ENCODE assay signal across 8 cellular contexts in genomic region chr11:11978792-11979486, GRCh38. TPM values are rescaled to one million over a fixed set of nuclear protein-coding genes. Genes with fewer than 3 reads are reported as not detected.
A peak's percentile ranks its signal among the peaks of the same experiment; 100 is the strongest.
DNase-seq lines count a peak whose midpoint lies in the region; ATAC-seq and TF ChIP-seq lines count a peak whose summit lies in the region.

No MANE protein-coding gene starts in this region.

- peaks cover 6% of the 10 kb centered on the region for H3K4me1 Mint-ChIP-seq in activated CD4-positive, alpha-beta T cell treated with anti-CD3 and anti-CD28 coated beads for 36 hours
- H3K4me1 Mint-ChIP-seq in naive thymus-derived CD4-positive, alpha-beta T cell: peaks cover 4 to 7% (median 5%) of the 10 kb centered on the region in 7 donors

- no peak for TF ChIP-seq CTCF in breast epithelium (IDR thresholded peaks at IDR 0.05)
- no peak for TF ChIP-seq CTCF in left lung (IDR thresholded peaks at IDR 0.05)
- no peak for TF ChIP-seq CTCF in thoracic aorta (IDR thresholded peaks at IDR 0.05)

- H3K27ac ChIP-seq in breast epithelium (peak overlapping the region; percentile 75 to 88), left lung (peak overlapping the region; percentile 69 to 70), thoracic aorta (peak overlapping the region; percentile 77 to 96)
- H3K27ac ChIP-seq in naive thymus-derived CD4-positive, alpha-beta T cell (ENCODE audit: low read depth, low read length): no peak overlapping the region

- H3K27me3 ChIP-seq in breast epithelium: no peaks in the 10 kb centered on the region
- H3K27me3 ChIP-seq in left lung: no peaks in the 10 kb centered on the region
- H3K27me3 ChIP-seq in thoracic aorta (replicated peaks; ENCODE audit: insufficient read depth): no peaks in the 10 kb centered on the region
- H3K27me3 ChIP-seq in naive thymus-derived CD4-positive, alpha-beta T cell (ENCODE audit: control insufficient read depth in 2 of 2, insufficient read depth in 2 of 2, low read length in 2 of 2): no peaks in the 10 kb centered on the region

- H3K4me3 ChIP-seq in breast epithelium (no peak overlapping the region), left lung (no peak overlapping the region), thoracic aorta (no peak overlapping the region)
- H3K4me3 ChIP-seq in naive thymus-derived CD4-positive, alpha-beta T cell (ENCODE audit: low read length): no peak overlapping the region

- no peak overlapping the region for H3K27ac Mint-ChIP-seq in activated CD4-positive, alpha-beta T cell treated with anti-CD3 and anti-CD28 coated beads for 36 hours
- peak overlapping the region in 1 of 9 donors; percentile 28 for H3K27ac Mint-ChIP-seq in naive thymus-derived CD4-positive, alpha-beta T cell

- H3K9me3 ChIP-seq in breast epithelium (no peaks in the 10 kb centered on the region), left lung (no peaks in the 10 kb centered on the region), thoracic aorta (no peaks in the 10 kb centered on the region)
- H3K9me3 ChIP-seq in naive thymus-derived CD4-positive, alpha-beta T cell (ENCODE audit: control insufficient read depth in 2 of 3, low read length in 3 of 3): no peaks in the 10 kb centered on the region

- H3K27me3 Mint-ChIP-seq in activated CD4-positive, alpha-beta T cell treated with anti-CD3 and anti-CD28 coated beads for 36 hours: no peaks in the 10 kb centered on the region
- H3K27me3 Mint-ChIP-seq in naive thymus-derived CD4-positive, alpha-beta T cell: peaks cover 0 to 9% (median 0%) of the 10 kb centered on the region in 5 donors

- H3K9me3 Mint-ChIP-seq in activated CD4-positive, alpha-beta T cell treated with anti-CD3 and anti-CD28 coated beads for 36 hours (ENCODE audit: low read depth): no peaks in the 10 kb centered on the region
- no peaks in the 10 kb centered on the region for H3K9me3 Mint-ChIP-seq in naive thymus-derived CD4-positive, alpha-beta T cell

- ATAC-seq in left lung (peak; percentile 18), thoracic aorta (ENCODE audit: insufficient number of reproducible peaks, low FRiP score, low read depth) (no peak)
- ATAC-seq in activated CD4-positive, alpha-beta T cell treated with anti-CD3 and anti-CD28 coated beads for 36 hours: no peak
- ATAC-seq in naive thymus-derived CD4-positive, alpha-beta T cell: no peak

- H3K36me3 ChIP-seq in breast epithelium (no peaks in the 10 kb centered on the region), left lung (no peaks in the 10 kb centered on the region), thoracic aorta (no peaks in the 10 kb centered on the region)
- H3K36me3 ChIP-seq in naive thymus-derived CD4-positive, alpha-beta T cell (ENCODE audit: control insufficient read depth in 2 of 3, insufficient read depth in 3 of 3, low read length in 3 of 3): no peaks in the 10 kb centered on the region

- POLR2A ChIA-PET in activated CD4-positive, alpha-beta T cell treated with anti-CD3 and anti-CD28 coated beads for 36 hours (lab: Charles Lee): no interaction called here
- POLR2A ChIA-PET in naive thymus-derived CD4-positive, alpha-beta T cell (lab: Charles Lee): no interaction called here

- CTCF ChIA-PET in activated CD4-positive, alpha-beta T cell treated with anti-CD3 and anti-CD28 coated beads for 36 hours (lab: Charles Lee): interaction anchor here (0.6 to 3.1 kb wide), 5 partner anchors 12 to 353 kb away, joined by 3 to 11 read pairs (median 5); no protein-coding TSS in a partner anchor
- CTCF ChIA-PET in naive thymus-derived CD4-positive, alpha-beta T cell (lab: Charles Lee): no interaction called here

- no peak overlapping the region for H3K4me3 Mint-ChIP-seq in activated CD4-positive, alpha-beta T cell treated with anti-CD3 and anti-CD28 coated beads for 36 hours
- H3K4me3 Mint-ChIP-seq in naive thymus-derived CD4-positive, alpha-beta T cell: no peak overlapping the region

- intact Hi-C loops in breast epithelium (cut with DNase I; ENCODE audit: low total_unique reads) (no loop called here), left lung (cut with DNase I) (no loop called here)
- intact Hi-C loops in activated CD4-positive, alpha-beta T cell treated with anti-CD3 and anti-CD28 coated beads for 36 hours (cut with DNase I, micrococcal nuclease): no loop called here
- intact Hi-C loops in naive thymus-derived CD4-positive, alpha-beta T cell (cut with micrococcal nuclease): no loop called here

- H3K36me3 Mint-ChIP-seq in activated CD4-positive, alpha-beta T cell treated with anti-CD3 and anti-CD28 coated beads for 36 hours (ENCODE audit: low read depth): no peaks in the 10 kb centered on the region
- no peaks in the 10 kb centered on the region for H3K36me3 Mint-ChIP-seq in naive thymus-derived CD4-positive, alpha-beta T cell

- TF ChIP-seq POLR2A in breast epithelium (IDR thresholded peaks at IDR 0.05): no peak

- peaks cover 15 to 27% of the 10 kb centered on the region in 2 donors for H3K4me1 ChIP-seq in breast epithelium
- peaks cover 37 to 44% of the 10 kb centered on the region in 2 donors for H3K4me1 ChIP-seq in left lung
- peaks cover 72 to 99% of the 10 kb centered on the region in 2 donors for H3K4me1 ChIP-seq in thoracic aorta (ENCODE audit: control insufficient read depth in 1 of 2, low read depth in 2 of 2)
- no peaks in the 10 kb centered on the region for H3K4me1 ChIP-seq in naive thymus-derived CD4-positive, alpha-beta T cell (ENCODE audit: control insufficient read depth in 2 of 2, insufficient read depth in 2 of 2, low read length in 2 of 2)

- DNase-seq in NCI-H1694 (lab: John Stamatoyannopoulos, UW) (peak; percentile 78), breast epithelium (ENCODE audit: low spot score in 2 of 2) (peak; percentile 52 to 74), left lung (no peak), thoracic aorta (ENCODE audit: low spot score) (no peak), NCI-H748 treated with DMSO at 0.1 percent for 48 hours (lab: John Stamatoyannopoulos, UW) (no peak)
- DNase-seq in activated CD4-positive, alpha-beta T cell treated with anti-CD3 and anti-CD28 coated beads for 36 hours: no peak
- DNase-seq in activated CD4-positive, CD25-positive, alpha-beta regulatory T cell treated with anti-CD3 and anti-CD28 coated beads, Interleukin-2, amount 50 U/mL, for 72 hours: no peak
- DNase-seq in naive thymus-derived CD4-positive, alpha-beta T cell: no peak

RNA-seq across cellular contexts. Expression of gene DKK3, which starts 29.5 kb away (rescaled TPM):
- total RNA-seq in breast epithelium: 10 to 100 TPM; 18.2 to 88.5 (median 87.1) TPM
- 100 to 1,000 TPM; 122 to 156 TPM for total RNA-seq in left lung
- total RNA-seq in thoracic aorta: 100 to 1,000 TPM; 732 to 847 TPM
- total RNA-seq in activated CD4-positive, alpha-beta T cell treated with anti-CD3 and anti-CD28 coated beads for 36 hours: not detected
- total RNA-seq in naive thymus-derived CD4-positive, alpha-beta T cell: 1 to 10 TPM in 1 of 5 experiments, under 1 TPM in 1, not detected in 3; 0.32 to 1.4 TPM
- under 1 TPM in 1 of 2 donors, not detected in 1; 0.38 TPM for polyA plus RNA-seq in naive thymus-derived CD4-positive, alpha-beta T cell

Comparison
In these comparisons a context has a peak if more than half of its experiments do, and no peak if none do; other contexts are left out.
1. DNase-seq: peak in NCI-H1694 (single experiment) and breast epithelium (2 of 2); none in left lung (0 of 2), thoracic aorta (single experiment), activated CD4-positive, alpha-beta T cell treated with anti-CD3 and anti-CD28 coated beads for 36 hours (single experiment), activated CD4-positive, CD25-positive, alpha-beta regulatory T cell treated with anti-CD3 and anti-CD28 coated beads, Interleukin-2, amount 50 U/mL, for 72 hours (single experiment), NCI-H748 treated with DMSO at 0.1 percent for 48 hours (single experiment) and naive thymus-derived CD4-positive, alpha-beta T cell (0 of 9).
2. RNA of gene DKK3, which starts 29.5 kb away (total RNA-seq): 732 to 847 TPM in thoracic aorta, 122 to 156 TPM in left lung and 18.2 to 88.5 TPM in breast epithelium; 0.32 to 1.4 TPM in naive thymus-derived CD4-positive, alpha-beta T cell and not detected in activated CD4-positive, alpha-beta T cell treated with anti-CD3 and anti-CD28 coated beads for 36 hours; every median in the first group is over 4 times any median in the second.